18 cellular contexts compared by ENCODE assay signal in genomic region chr2:71896385-71897144, GRCh38.
DNase-seq lines count a peak whose midpoint lies in the region; ATAC-seq and TF ChIP-seq lines count a peak whose summit lies in the region.
"Had no signal": no experiment of that assay in that cellular context is flagged by ENCODE, and none has a peak within 500 bp of the region (broad histone marks: within the 10 kb centered on the region; RNA-seq: fewer than 3 reads in every experiment).

No MANE protein-coding gene starts in this region.

- no peaks in the 10 kb centered on the region for H3K9me3 ChIP-seq in WERI-Rb-1 (ENCODE audit: severe bottlenecking)

- in situ Hi-C loops in GM13976 (cut with MboI; ENCODE audit: low sequenced_read_pairs, unreplicated experiment) (no loop called here), GM13977 (cut with MboI; ENCODE audit: low pct_unique_long_range_greater_than_20kb, low sequenced_read_pairs, unreplicated experiment) (no loop called here)

- DNase-seq in AG20443 (ENCODE audit: low spot score) (peak; percentile 8), GM13976 (ENCODE audit: low spot score) (peak; percentile 15), NCI-H69 (lab: John Stamatoyannopoulos, UW) (peak; percentile 43), lower leg skin (ENCODE audit: low spot score in 2 of 2) (peak; percentile 6 to 76), GM13977 (ENCODE audit: low spot score) (no peak), WERI-Rb-1 (no peak)
- DNase-seq: activated CD4-positive, alpha-beta T cell treated with anti-CD3 and anti-CD28 coated beads for 48 hours; activated naive CD8-positive, alpha-beta T cell treated with anti-CD3 and anti-CD28 coated beads for 36 hours; Calu3; mammary epithelial cell; NCI-H526 treated with DMSO at 0.1 percent for 48 hours; stimulated activated CD4-positive, alpha-beta T cell treated with anti-CD3 and anti-CD28 coated beads, Interleukin-2, amount 100 ng/mL, for 48 hours; stimulated activated naive B cell treated with anti-CD40 and anti-IgM and Interleukin-4, amounts not matched to agents 10 μg/mL and 1 μg/mL and 100 μg/mL, for 72 hours; T-helper 2 cell had no signal

- intact Hi-C loops in lower leg skin (cut with DNase I; ENCODE audit: low total_unique reads), result no loop called here

- H3K27ac Mint-ChIP-seq in stimulated activated memory B cell treated with anti-CD40 and anti-IgM and Interleukin-4, amounts not matched to agents 10 μg/mL and 1 μg/mL and 100 μg/mL, for 72 hours, result no peak overlapping the region
- H3K27ac Mint-ChIP-seq: activated naive CD8-positive, alpha-beta T cell treated with anti-CD3 and anti-CD28 coated beads for 36 hours; activated T-helper 2 cell treated with anti-CD3 and anti-CD28 coated beads, Interferon-gamma antibody, Interleukin-2, Interleukin-4, amounts not matched to agents 10 μg/mL and 5 μg/mL and 100 μg/mL, durations not matched to agents 14 hours and 24 hours and 36 hours; stimulated activated naive B cell treated with anti-CD40 and anti-IgM and Interleukin-4, amounts not matched to agents 10 μg/mL and 1 μg/mL and 100 μg/mL, for 72 hours had no signal

- no peaks in the 10 kb centered on the region for H3K4me1 Mint-ChIP-seq in stimulated activated memory B cell treated with anti-CD40 and anti-IgM and Interleukin-4, amounts not matched to agents 10 μg/mL and 1 μg/mL and 100 μg/mL, for 72 hours
- H3K4me1 Mint-ChIP-seq: activated naive CD8-positive, alpha-beta T cell treated with anti-CD3 and anti-CD28 coated beads for 36 hours; stimulated activated naive B cell treated with anti-CD40 and anti-IgM and Interleukin-4, amounts not matched to agents 10 μg/mL and 1 μg/mL and 100 μg/mL, for 72 hours had no signal

- peaks cover 15% of the 10 kb centered on the region for H3K27me3 Mint-ChIP-seq in stimulated activated memory B cell treated with anti-CD40 and anti-IgM and Interleukin-4, amounts not matched to agents 10 μg/mL and 1 μg/mL and 100 μg/mL, for 72 hours

- no peak overlapping the region for H3K4me3 Mint-ChIP-seq in stimulated activated memory B cell treated with anti-CD40 and anti-IgM and Interleukin-4, amounts not matched to agents 10 μg/mL and 1 μg/mL and 100 μg/mL, for 72 hours
- H3K4me3 Mint-ChIP-seq: activated naive CD8-positive, alpha-beta T cell treated with anti-CD3 and anti-CD28 coated beads for 36 hours; stimulated activated naive B cell treated with anti-CD40 and anti-IgM and Interleukin-4, amounts not matched to agents 10 μg/mL and 1 μg/mL and 100 μg/mL, for 72 hours had no signal

- H3K36me3 ChIP-seq in WERI-Rb-1, result no peaks in the 10 kb centered on the region

- no peak for TF ChIP-seq POLR2A in lower leg skin (IDR thresholded peaks at IDR 0.05)

- no peaks in the 10 kb centered on the region for H3K9me3 Mint-ChIP-seq in stimulated activated memory B cell treated with anti-CD40 and anti-IgM and Interleukin-4, amounts not matched to agents 10 μg/mL and 1 μg/mL and 100 μg/mL, for 72 hours
- H3K9me3 Mint-ChIP-seq: activated naive CD8-positive, alpha-beta T cell treated with anti-CD3 and anti-CD28 coated beads for 36 hours; activated T-helper 2 cell treated with anti-CD3 and anti-CD28 coated beads, Interferon-gamma antibody, Interleukin-2, Interleukin-4, amounts not matched to agents 10 μg/mL and 5 μg/mL and 100 μg/mL, durations not matched to agents 14 hours and 24 hours and 36 hours had no signal

- H3K27me3 ChIP-seq in WERI-Rb-1 (ENCODE audit: insufficient read depth, low read depth, severe bottlenecking), result no peaks in the 10 kb centered on the region

- no peak for ATAC-seq in stimulated activated memory B cell treated with anti-CD40 and anti-IgM and Interleukin-4, amounts not matched to agents 10 μg/mL and 1 μg/mL and 100 μg/mL, for 72 hours
- no peak for ATAC-seq in HG03045 (IDR thresholded peaks at IDR 0.05; ENCODE audit: unreplicated experiment)
- ATAC-seq: SK-N-SH treated with all-trans-retinoic acid at 6 μM for 48 hours; stimulated activated naive B cell treated with anti-CD40 and anti-IgM and Interleukin-4, amounts not matched to agents 10 μg/mL and 1 μg/mL and 100 μg/mL, for 72 hours had no signal

- H3K36me3 Mint-ChIP-seq in stimulated activated memory B cell treated with anti-CD40 and anti-IgM and Interleukin-4, amounts not matched to agents 10 μg/mL and 1 μg/mL and 100 μg/mL, for 72 hours, result no peaks in the 10 kb centered on the region
- H3K36me3 Mint-ChIP-seq: activated naive CD8-positive, alpha-beta T cell treated with anti-CD3 and anti-CD28 coated beads for 36 hours; stimulated activated naive B cell treated with anti-CD40 and anti-IgM and Interleukin-4, amounts not matched to agents 10 μg/mL and 1 μg/mL and 100 μg/mL, for 72 hours had no signal

- TF ChIP-seq CTCF in GM13976 (IDR thresholded peaks at IDR 0.05; ENCODE audit: borderline replicate concordance, control extremely low read depth, extremely low read depth, insufficient read depth, missing control alignments) (no peak), lower leg skin (IDR thresholded peaks at IDR 0.05) (no peak), GM13977 (IDR thresholded peaks at IDR 0.05; ENCODE audit: extremely low read depth, insufficient read depth, missing control alignments) (no peak), WERI-Rb-1 (IDR thresholded peaks at IDR 0.05; ENCODE audit: low read depth, low read length) (no peak)

- WGBS in lower leg skin, 2 donors, result 69 to 74% methylated on average over 9 of the region's 9 CpGs

- H3K27ac ChIP-seq in WERI-Rb-1, result no peak overlapping the region

- H3K4me3 ChIP-seq in lower leg skin (ENCODE audit: low read depth, poor library complexity, severe bottlenecking), result no peak overlapping the region
- H3K4me3 ChIP-seq in WERI-Rb-1 (ENCODE audit: low read depth, low read length), result no peak overlapping the region

Comparison
In these comparisons a context has a peak if more than half of its experiments do, and no peak if none do; other contexts are left out.
1. DNase-seq: peak in AG20443 (single experiment), GM13976 (single experiment), NCI-H69 (single experiment) and lower leg skin (2 of 2); none in GM13977 (single experiment) and WERI-Rb-1 (single experiment).